Comparison of ENCODE assay signal across 1 cellular context in genomic region chr1:119958223-119958622, GRCh38.
A peak's percentile ranks its signal among the peaks of the same experiment; 100 is the strongest.
TF ChIP-seq lines count a peak whose summit lies in the region.

No MANE protein-coding gene starts in this region.

TF ChIP-seq in HepG2, 621 proteins besides CTCF, POLR2A, EP300 and RAD21 (continued from another document):
- TF ChIP-seq KAT8 (CRISPR knock-in tag; IDR thresholded peaks at IDR 0.05): peak; percentile 22; the same call in 1 of the 2 replicates
- no peak for TF ChIP-seq ZFP36 (IDR thresholded peaks at IDR 0.05; ENCODE audit: borderline replicate concordance, low read depth, low read length, partially characterized antibody)
- 0 out of 2 replicates have a peak, but pooled peaks have one; percentile 22 for TF ChIP-seq SOX5 (CRISPR knock-in tag; IDR thresholded peaks at IDR 0.05; ENCODE audit: borderline replicate concordance)
- TF ChIP-seq NCOR1 (IDR thresholded peaks at IDR 0.05; ENCODE audit: borderline replicate concordance, low read length): peak; percentile 89
- peak; percentile 27; the same call in 1 of the 2 replicates for TF ChIP-seq MED1 (CRISPR knock-in tag; IDR thresholded peaks at IDR 0.05)
- no peak for TF ChIP-seq PLRG1 (conservative IDR thresholded peaks at IDR 0.05)
- TF ChIP-seq, protein P1, sequence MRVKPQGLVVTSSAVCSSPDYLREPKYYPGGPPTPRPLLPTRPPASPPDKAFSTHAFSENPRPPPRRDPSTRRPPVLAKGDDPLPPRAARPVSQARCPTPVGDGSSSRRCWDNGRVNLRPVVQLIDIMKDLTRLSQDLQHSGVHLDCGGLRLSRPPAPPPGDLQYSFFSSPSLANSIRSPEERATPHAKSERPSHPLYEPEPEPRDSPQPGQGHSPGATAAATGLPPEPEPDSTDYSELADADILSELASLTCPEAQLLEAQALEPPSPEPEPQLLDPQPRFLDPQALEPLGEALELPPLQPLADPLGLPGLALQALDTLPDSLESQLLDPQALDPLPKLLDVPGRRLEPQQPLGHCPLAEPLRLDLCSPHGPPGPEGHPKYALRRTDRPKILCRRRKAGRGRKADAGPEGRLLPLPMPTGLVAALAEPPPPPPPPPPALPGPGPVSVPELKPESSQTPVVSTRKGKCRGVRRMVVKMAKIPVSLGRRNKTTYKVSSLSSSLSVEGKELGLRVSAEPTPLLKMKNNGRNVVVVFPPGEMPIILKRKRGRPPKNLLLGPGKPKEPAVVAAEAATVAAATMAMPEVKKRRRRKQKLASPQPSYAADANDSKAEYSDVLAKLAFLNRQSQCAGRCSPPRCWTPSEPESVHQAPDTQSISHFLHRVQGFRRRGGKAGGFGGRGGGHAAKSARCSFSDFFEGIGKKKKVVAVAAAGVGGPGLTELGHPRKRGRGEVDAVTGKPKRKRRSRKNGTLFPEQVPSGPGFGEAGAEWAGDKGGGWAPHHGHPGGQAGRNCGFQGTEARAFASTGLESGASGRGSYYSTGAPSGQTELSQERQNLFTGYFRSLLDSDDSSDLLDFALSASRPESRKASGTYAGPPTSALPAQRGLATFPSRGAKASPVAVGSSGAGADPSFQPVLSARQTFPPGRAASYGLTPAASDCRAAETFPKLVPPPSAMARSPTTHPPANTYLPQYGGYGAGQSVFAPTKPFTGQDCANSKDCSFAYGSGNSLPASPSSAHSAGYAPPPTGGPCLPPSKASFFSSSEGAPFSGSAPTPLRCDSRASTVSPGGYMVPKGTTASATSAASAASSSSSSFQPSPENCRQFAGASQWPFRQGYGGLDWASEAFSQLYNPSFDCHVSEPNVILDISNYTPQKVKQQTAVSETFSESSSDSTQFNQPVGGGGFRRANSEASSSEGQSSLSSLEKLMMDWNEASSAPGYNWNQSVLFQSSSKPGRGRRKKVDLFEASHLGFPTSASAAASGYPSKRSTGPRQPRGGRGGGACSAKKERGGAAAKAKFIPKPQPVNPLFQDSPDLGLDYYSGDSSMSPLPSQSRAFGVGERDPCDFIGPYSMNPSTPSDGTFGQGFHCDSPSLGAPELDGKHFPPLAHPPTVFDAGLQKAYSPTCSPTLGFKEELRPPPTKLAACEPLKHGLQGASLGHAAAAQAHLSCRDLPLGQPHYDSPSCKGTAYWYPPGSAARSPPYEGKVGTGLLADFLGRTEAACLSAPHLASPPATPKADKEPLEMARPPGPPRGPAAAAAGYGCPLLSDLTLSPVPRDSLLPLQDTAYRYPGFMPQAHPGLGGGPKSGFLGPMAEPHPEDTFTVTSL (CRISPR knock-in tag; IDR thresholded peaks at IDR 0.05; ENCODE audit: borderline replicate concordance): no peak
- TF ChIP-seq ZNF747 (CRISPR knock-in tag; IDR thresholded peaks at IDR 0.05; ENCODE audit: borderline replicate concordance): no peak
- no peak for TF ChIP-seq ZNF263 (CRISPR knock-in tag; IDR thresholded peaks at IDR 0.05)
- peak; percentile 32; the same call in 1 of the 2 replicates for TF ChIP-seq NR2C2 (CRISPR knock-in tag; IDR thresholded peaks at IDR 0.05; ENCODE audit: borderline replicate concordance)
- TF ChIP-seq TEAD3 (CRISPR knock-in tag; optimal IDR thresholded peaks at IDR 0.05; ENCODE audit: borderline replicate concordance): peak; percentile 36
- TF ChIP-seq, protein P2, sequence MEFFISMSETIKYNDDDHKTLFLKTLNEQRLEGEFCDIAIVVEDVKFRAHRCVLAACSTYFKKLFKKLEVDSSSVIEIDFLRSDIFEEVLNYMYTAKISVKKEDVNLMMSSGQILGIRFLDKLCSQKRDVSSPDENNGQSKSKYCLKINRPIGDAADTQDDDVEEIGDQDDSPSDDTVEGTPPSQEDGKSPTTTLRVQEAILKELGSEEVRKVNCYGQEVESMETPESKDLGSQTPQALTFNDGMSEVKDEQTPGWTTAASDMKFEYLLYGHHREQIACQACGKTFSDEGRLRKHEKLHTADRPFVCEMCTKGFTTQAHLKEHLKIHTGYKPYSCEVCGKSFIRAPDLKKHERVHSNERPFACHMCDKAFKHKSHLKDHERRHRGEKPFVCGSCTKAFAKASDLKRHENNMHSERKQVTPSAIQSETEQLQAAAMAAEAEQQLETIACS (CRISPR knock-in tag; IDR thresholded peaks at IDR 0.05): no peak
- TF ChIP-seq RARA (CRISPR knock-in tag; IDR thresholded peaks at IDR 0.05): no peak
- peak; percentile 50 for TF ChIP-seq SAP130 (CRISPR knock-in tag; IDR thresholded peaks at IDR 0.05; ENCODE audit: low read depth)
- TF ChIP-seq DNMT1 (CRISPR knock-in tag; IDR thresholded peaks at IDR 0.05): no peak
- no peak for TF ChIP-seq ZNF770 (CRISPR knock-in tag; IDR thresholded peaks at IDR 0.05)
- no peak for TF ChIP-seq ZSCAN22 (CRISPR knock-in tag; IDR thresholded peaks at IDR 0.05)
- peak; percentile 48; the same call in 1 of the 2 replicates for TF ChIP-seq DPF2 (CRISPR knock-in tag; IDR thresholded peaks at IDR 0.05; ENCODE audit: borderline replicate concordance, low read depth)
